Comparison of ENCODE assay signal across 32 cellular contexts in genomic region chr9:121495976-121496375, GRCh38. TPM values are rescaled to one million over a fixed set of nuclear protein-coding genes. Genes with fewer than 3 reads are reported as not detected.
"Had no signal": no experiment of that assay in that cellular context is flagged by ENCODE, and none has a peak within 500 bp of the region (broad histone marks: within the 10 kb centered on the region; RNA-seq: fewer than 3 reads in every experiment).

No MANE protein-coding gene starts in this region.

- H3K27ac Mint-ChIP-seq: natural killer cell; nephron; neural progenitor cell; progenitor cell of endocrine pancreas; stimulated activated memory B cell treated with anti-CD40 and anti-IgM and Interleukin-4, amounts not matched to agents 10 μg/mL and 1 μg/mL and 100 μg/mL, for 72 hours; stimulated activated naive CD8-positive, alpha-beta T cell treated with anti-CD3 and anti-CD28 coated beads, Interleukin-15, amount 100 ng/mL, for 72 hours; type B pancreatic cell had no signal

- H3K9me3 Mint-ChIP-seq: natural killer cell, nephron had no signal

- H3K4me3 Mint-ChIP-seq: natural killer cell; nephron; neural progenitor cell; stimulated activated memory B cell treated with anti-CD40 and anti-IgM and Interleukin-4, amounts not matched to agents 10 μg/mL and 1 μg/mL and 100 μg/mL, for 72 hours; stimulated activated naive CD8-positive, alpha-beta T cell treated with anti-CD3 and anti-CD28 coated beads, Interleukin-15, amount 100 ng/mL, for 72 hours; type B pancreatic cell had no signal

- H3K36me3 ChIP-seq: neural progenitor cell, ovary, spleen, suprapubic skin, tibial artery, transverse colon, upper lobe of right lung, uterus had no signal

- H3K27ac ChIP-seq: neural progenitor cell, ovary, parathyroid adenoma, psoas muscle, skin epidermis, spleen, suprapubic skin, testis, tibial artery, transverse colon, upper lobe of right lung, uterus had no signal

- H3K36me3 Mint-ChIP-seq: natural killer cell; neural progenitor cell; stimulated activated memory B cell treated with anti-CD40 and anti-IgM and Interleukin-4, amounts not matched to agents 10 μg/mL and 1 μg/mL and 100 μg/mL, for 72 hours; type B pancreatic cell had no signal

- DNase-seq: natural killer cell; occipital lobe; ovary; psoas muscle; right cardiac atrium; spleen; stimulated activated CD4-positive, alpha-beta T cell treated with anti-CD3 and anti-CD28 coated beads, Interleukin-12 subunit alpha, Interleukin-12 subunit beta, amount 100 ng/mL, for 4 hours; stimulated activated CD4-positive, alpha-beta T cell treated with anti-CD3 and anti-CD28 coated beads, Interleukin-1b, Interleukin-23, amount 100 ng/mL, for 48 hours; stimulated activated CD4-positive, alpha-beta T cell treated with anti-CD3 and anti-CD28 coated beads, Interleukin-4, amount 100 ng/mL, for 1 hour; stimulated activated CD4-positive, alpha-beta T cell treated with anti-CD3 and anti-CD28 coated beads, Interleukin-4, amount 100 ng/mL, for 4 hours; stimulated activated CD8-positive, alpha-beta memory T cell treated with anti-CD3 and anti-CD28 coated beads, Interleukin-4, amount 100 ng/mL, for 48 hours; stimulated activated naive CD4-positive, alpha-beta T cell; stimulated activated naive CD8-positive, alpha-beta T cell treated with anti-CD3 and anti-CD28 coated beads, Interleukin-15, amount 100 ng/mL, for 72 hours; stimulated activated naive CD8-positive, alpha-beta T cell treated with anti-CD3 and anti-CD28 coated beads, Interleukin-15, Interleukin-2, amounts not matched to agents 100 U/mL and 50 U/mL, for 24 hours; substantia nigra; testis; tibial artery; transverse colon; upper lobe of right lung; uterus had no signal

- H3K4me1 ChIP-seq: parathyroid adenoma had no signal

- H3K9me3 ChIP-seq: ovary, suprapubic skin, testis, tibial artery, transverse colon, upper lobe of right lung, uterus had no signal

- ATAC-seq: natural killer cell; psoas muscle; right cardiac atrium; sciatic nerve; stimulated activated memory B cell treated with anti-CD40 and anti-IgM and Interleukin-4, amounts not matched to agents 10 μg/mL and 1 μg/mL and 100 μg/mL, for 72 hours; stimulated activated naive CD8-positive, alpha-beta T cell treated with anti-CD3 and anti-CD28 coated beads, Interleukin-15, amount 100 ng/mL, for 72 hours; stimulated activated naive CD8-positive, alpha-beta T cell treated with anti-CD3 and anti-CD28 coated beads, Interleukin-15, Interleukin-2, amounts not matched to agents 100 U/mL and 50 U/mL, for 24 hours; upper lobe of right lung had no signal

- H3K4me3 ChIP-seq: neural progenitor cell, ovary, psoas muscle, skin epidermis, smooth muscle cell, spleen, suprapubic skin, testis, tibial artery, transverse colon, upper lobe of right lung, uterus had no signal

RNA-seq across cellular contexts. Expression of gene GGTA1, which starts 3.7 kb away (rescaled TPM):
- total RNA-seq: osteoblast, progenitor cell of endocrine pancreas, renal cortical epithelial cell had no signal
